ENCODE assay signal across 8 cellular contexts in genomic region chr2:238287702-238288649, GRCh38. TPM values are rescaled to one million over a fixed set of nuclear protein-coding genes. Genes with fewer than 3 reads are reported as not detected.
DNase-seq lines count a peak whose midpoint lies in the region; ATAC-seq, FAIRE-seq and TF ChIP-seq lines count a peak whose summit lies in the region.

Gene PER2 (minus strand): TSS chr2:238288610. CDS start chr2:238277936, 10,674 bp downstream.

- peaks cover 4% of the 10 kb centered on the region for H3K27me3 ChIP-seq in fibroblast of lung (ENCODE audit: control insufficient read depth, insufficient read depth, low read length)
- no peaks in the 10 kb centered on the region for H3K27me3 ChIP-seq in tibial artery

- no peaks in the 10 kb centered on the region for H3K36me3 Mint-ChIP-seq in naive B cell

- H2AFZ ChIP-seq in fibroblast of lung (ENCODE audit: low read length): peak within 1 kb of the TSS; percentile 23

- H3K4me3 Mint-ChIP-seq in naive B cell: peak within 1 kb of the TSS; percentile 91 to 98 (median 95)

- no peaks in the 10 kb centered on the region for H4K20me1 ChIP-seq in fibroblast of lung (ENCODE audit: control insufficient read depth, extremely low read depth, insufficient read depth, low read length)

- H3K4me1 ChIP-seq in fibroblast of lung (ENCODE audit: control insufficient read depth, extremely low read depth, insufficient read depth, low read length) (peaks cover 23% of the 10 kb centered on the region), tibial artery (peaks cover 0 to 57% (median 48%) of the 10 kb centered on the region in 4 donors)

- TF ChIP-seq CTCF in fibroblast of lung (conservative IDR thresholded peaks at IDR 0.05 in 1 of 2, IDR thresholded peaks at IDR 0.05 in 1 of 2; ENCODE audit: low read depth in 1 of 2, low read length in 2 of 2) (peak in 1 of 2 donors; percentile 25), tibial artery (IDR thresholded peaks at IDR 0.05) (peak in 1 of 2 experiments; percentile 18)

- H3K4me2 ChIP-seq in fibroblast of lung (ENCODE audit: extremely low read depth, insufficient read depth, low read length): peak within 1 kb of the TSS; percentile 96

- H3K36me3 ChIP-seq in fibroblast of lung (ENCODE audit: control insufficient read depth, insufficient read depth, low read length): no peaks in the 10 kb centered on the region
- no peaks in the 10 kb centered on the region for H3K36me3 ChIP-seq in tibial artery

- no peaks in the 10 kb centered on the region for H3K9me3 Mint-ChIP-seq in naive B cell

- H3K27ac ChIP-seq in fibroblast of lung (ENCODE audit: insufficient read depth, low read length): peak within 1 kb of the TSS; percentile 97
- H3K27ac ChIP-seq in tibial artery: peak within 1 kb of the TSS; percentile 98 to 99

- H3K9ac ChIP-seq in fibroblast of lung (ENCODE audit: insufficient read depth, low read length): peak within 1 kb of the TSS; percentile 98

- DNase-seq in AG08396 (ENCODE audit: low spot score) (peak; percentile 83), GM12892 (ENCODE audit: insufficient read length) (peak; percentile 52), NCI-H748 (lab: John Stamatoyannopoulos, UW; ENCODE audit: unreplicated experiment) (peak; percentile 84), fibroblast of lung (ENCODE audit: low read depth in 2 of 2) (peak; percentile 71 to 89), naive B cell (peak; percentile 27), tibial artery (peak; percentile 71 to 81)
- peak; percentile 45 for DNase-seq in activated CD8-positive, alpha-beta memory T cell treated with anti-CD3 and anti-CD28 coated beads, Interleukin-2, amount 50 U/mL, for 4 hours

- H3K4me3 ChIP-seq in fibroblast of lung (replicated peaks in 1 of 4; ENCODE audit: control extremely low read depth in 1 of 4, insufficient read depth in 1 of 4, low read depth in 3 of 4, low read length in 4 of 4): peak within 1 kb of the TSS; percentile 65 to 82 (median 77)
- peak within 1 kb of the TSS; percentile 86 to 90 for H3K4me3 ChIP-seq in tibial artery

- intact Hi-C loops in tibial artery (cut with DNase I; ENCODE audit: low total_unique reads): loop anchor here (2.0 to 10.0 kb wide), 2 partner anchors 33 to 1957 kb away; partner anchors contain the start of gene TRAF3IP1

- peaks cover 1% of the 10 kb centered on the region for H3K79me2 ChIP-seq in fibroblast of lung (ENCODE audit: control insufficient read depth, insufficient read depth, low read length)

- no peak for TF ChIP-seq POLR2A in GM12892 (IDR thresholded peaks at IDR 0.05; ENCODE audit: low read depth, low read length)

- FAIRE-seq in GM12892 (lab: Jason Lieb, UNC): no peak

- peak; percentile 33 for ATAC-seq in HG02870 (IDR thresholded peaks at IDR 0.05; ENCODE audit: unreplicated experiment)
- peak; percentile 14 to 17 for ATAC-seq in naive B cell (ENCODE audit: low read depth in 2 of 2)

- peaks cover 35 to 54% (median 45%) of the 10 kb centered on the region in 3 donors for H3K4me1 Mint-ChIP-seq in naive B cell

- no peaks in the 10 kb centered on the region for H3K27me3 Mint-ChIP-seq in naive B cell

- H3K9me3 ChIP-seq in fibroblast of lung (ENCODE audit: control insufficient read depth, insufficient read depth, low read depth, low read length) (no peaks in the 10 kb centered on the region), tibial artery (no peaks in the 10 kb centered on the region)

- peak within 1 kb of the TSS; percentile 93 to 98 (median 95) for H3K27ac Mint-ChIP-seq in naive B cell

RNA-seq across cellular contexts. Expression of gene PER2, which starts in this region (rescaled TPM):
- polyA plus RNA-seq in GM12892 (2012; ENCODE audit: missing spikeins): 3.3 TPM
- total RNA-seq in fibroblast of lung: 2.1 and 4.6 TPM in 2 replicates
- polyA plus RNA-seq in fibroblast of lung (1.9 and 2.6 TPM in 2 replicates), naive B cell (ENCODE audit: low read depth in 6 of 6) (10 to 100 TPM in 1 of 6 donors, 1 to 10 TPM in 5; 3.5 to 11.7 (median 4.5) TPM)
- polyA plus RNA-seq in fibroblast of lung (2012): 1.7 and 2.4 TPM in 2 replicates
- 3.8 and 17.2 TPM in 2 replicates for polyA minus RNA-seq in fibroblast of lung (ENCODE audit: low replicate concordance)

Comparison
In these comparisons a context has a peak if more than half of its experiments do, and no peak if none do; other contexts are left out.
1. Peak in every context shown above with its lines: DNase-seq, ATAC-seq, H3K4me3 ChIP-seq and H3K27ac ChIP-seq.
2. DNase-seq: peak in every context shown above with its lines; median percentile 84 in NCI-H748; 83 in AG08396; 80 in fibroblast of lung; 76 in tibial artery; 52 in GM12892; 45 in activated CD8-positive, alpha-beta memory T cell treated with anti-CD3 and anti-CD28 coated beads, Interleukin-2, amount 50 U/mL, for 4 hours; 27 in naive B cell.